In genomic region chr1:110879758-110880606, GRCh38 we compare ENCODE assay signal across 1 cellular context.
A peak's percentile ranks its signal among the peaks of the same experiment; 100 is the strongest.
TF ChIP-seq lines count a peak whose summit lies in the region.

No MANE protein-coding gene starts in this region.

TF ChIP-seq in K562, 482 proteins besides CTCF, POLR2A, EP300 and RAD21 (continued from another document and continues in another):
- TF ChIP-seq ZNF398 (CRISPR knock-in tag; IDR thresholded peaks at IDR 0.05) (no peak), RFX5 (IDR thresholded peaks at IDR 0.05; ENCODE audit: low read depth, low read length) (no peak), TOE1 (IDR thresholded peaks at IDR 0.05; ENCODE audit: borderline replicate concordance) (peak; percentile 59; the same call in 1 of the 2 replicates), TOE1 (CRISPR knock-in tag; IDR thresholded peaks at IDR 0.05; ENCODE audit: borderline replicate concordance, low read depth) (no peak), SNIP1 (IDR thresholded peaks at IDR 0.05; ENCODE audit: low read depth) (no peak; the same call in 1 of the 2 replicates), ZNF311 (CRISPR knock-in tag; IDR thresholded peaks at IDR 0.05) (peak; percentile 55), ILK (tag; IDR thresholded peaks at IDR 0.05; ENCODE audit: borderline replicate concordance, low read depth) (0 out of 2 replicates have a peak, but pooled peaks have one; percentile 42), YBX1 (IDR thresholded peaks at IDR 0.05) (no peak), EGR1 (conservative IDR thresholded peaks at IDR 0.05) (peak; percentile 60), ZFX (CRISPR knock-in tag; IDR thresholded peaks at IDR 0.05) (no peak), MAFF (IDR thresholded peaks at IDR 0.05; ENCODE audit: low read length) (peak; percentile 73), SRSF1 (IDR thresholded peaks at IDR 0.05; ENCODE audit: low read depth, low read length) (no peak), SLC30A9 (CRISPR knock-in tag; IDR thresholded peaks at IDR 0.05) (no peak), POLR2B (IDR thresholded peaks at IDR 0.05; ENCODE audit: low read depth, partially characterized antibody) (peak; percentile 78), ZNF668 (CRISPR knock-in tag; IDR thresholded peaks at IDR 0.05) (peak; percentile 73; the same call in 1 of the 2 replicates), MCM3 (IDR thresholded peaks at IDR 0.05) (no peak), THRB (CRISPR knock-in tag; conservative IDR thresholded peaks at IDR 0.05) (no peak), MTF1 (CRISPR knock-in tag; IDR thresholded peaks at IDR 0.05; ENCODE audit: borderline replicate concordance) (no peak), ZNF224 (CRISPR knock-in tag; IDR thresholded peaks at IDR 0.05) (no peak), ZNF140 (CRISPR knock-in tag; IDR thresholded peaks at IDR 0.05) (no peak), ILF3 (IDR thresholded peaks at IDR 0.05; ENCODE audit: borderline replicate concordance) (no peak), ZNF184 (CRISPR knock-in tag; IDR thresholded peaks at IDR 0.05) (no peak), U2AF1 (optimal IDR thresholded peaks at IDR 0.05; ENCODE audit: low read depth, low read length) (no peak), ZFP91 (CRISPR knock-in tag; IDR thresholded peaks at IDR 0.05) (no peak), CREM (IDR thresholded peaks at IDR 0.05; ENCODE audit: low read depth) (peak; percentile 65), ZC3H4 (CRISPR knock-in tag; IDR thresholded peaks at IDR 0.05; ENCODE audit: borderline replicate concordance) (no peak), ZNF699 (CRISPR knock-in tag; IDR thresholded peaks at IDR 0.05; ENCODE audit: insufficient replicate concordance) (no peak), CBX3 (IDR thresholded peaks at IDR 0.05; ENCODE audit: borderline replicate concordance in 1 of 2, low read length in 2 of 2) (peak in 1 of 2 experiments; percentile 84; a peak in 1 of 3 replicates), LCOR (CRISPR knock-in tag; IDR thresholded peaks at IDR 0.05) (peak; percentile 71), NR3C1 (CRISPR knock-in tag; IDR thresholded peaks at IDR 0.05) (no peak), ZNF695 (CRISPR knock-in tag; IDR thresholded peaks at IDR 0.05) (no peak), CAMTA2 (CRISPR knock-in tag; conservative IDR thresholded peaks at IDR 0.05) (no peak), ARHGAP35 (IDR thresholded peaks at IDR 0.05; ENCODE audit: partially characterized antibody) (no peak), TRIM24 (IDR thresholded peaks at IDR 0.05) (peak in 1 of 2 experiments; percentile 65; a peak in 2 of 4 replicates), NUFIP1 (IDR thresholded peaks at IDR 0.05; ENCODE audit: partially characterized antibody) (peak; percentile 52), MTA2 (IDR thresholded peaks at IDR 0.05; ENCODE audit: low read depth) (peak; percentile 37; the same call in 1 of the 2 replicates), ELF1 (tag; IDR thresholded peaks at IDR 0.05) (no peak; the same call in 1 of the 2 replicates), SNRNP70 (optimal IDR thresholded peaks at IDR 0.05; ENCODE audit: low read depth, low read length) (no peak)
- TF ChIP-seq, protein P1, sequence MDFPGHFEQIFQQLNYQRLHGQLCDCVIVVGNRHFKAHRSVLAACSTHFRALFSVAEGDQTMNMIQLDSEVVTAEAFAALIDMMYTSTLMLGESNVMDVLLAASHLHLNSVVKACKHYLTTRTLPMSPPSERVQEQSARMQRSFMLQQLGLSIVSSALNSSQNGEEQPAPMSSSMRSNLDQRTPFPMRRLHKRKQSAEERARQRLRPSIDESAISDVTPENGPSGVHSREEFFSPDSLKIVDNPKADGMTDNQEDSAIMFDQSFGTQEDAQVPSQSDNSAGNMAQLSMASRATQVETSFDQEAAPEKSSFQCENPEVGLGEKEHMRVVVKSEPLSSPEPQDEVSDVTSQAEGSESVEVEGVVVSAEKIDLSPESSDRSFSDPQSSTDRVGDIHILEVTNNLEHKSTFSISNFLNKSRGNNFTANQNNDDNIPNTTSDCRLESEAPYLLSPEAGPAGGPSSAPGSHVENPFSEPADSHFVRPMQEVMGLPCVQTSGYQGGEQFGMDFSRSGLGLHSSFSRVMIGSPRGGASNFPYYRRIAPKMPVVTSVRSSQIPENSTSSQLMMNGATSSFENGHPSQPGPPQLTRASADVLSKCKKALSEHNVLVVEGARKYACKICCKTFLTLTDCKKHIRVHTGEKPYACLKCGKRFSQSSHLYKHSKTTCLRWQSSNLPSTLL (IDR thresholded peaks at IDR 0.05), result peak; percentile 86
- TF ChIP-seq, protein P2, sequence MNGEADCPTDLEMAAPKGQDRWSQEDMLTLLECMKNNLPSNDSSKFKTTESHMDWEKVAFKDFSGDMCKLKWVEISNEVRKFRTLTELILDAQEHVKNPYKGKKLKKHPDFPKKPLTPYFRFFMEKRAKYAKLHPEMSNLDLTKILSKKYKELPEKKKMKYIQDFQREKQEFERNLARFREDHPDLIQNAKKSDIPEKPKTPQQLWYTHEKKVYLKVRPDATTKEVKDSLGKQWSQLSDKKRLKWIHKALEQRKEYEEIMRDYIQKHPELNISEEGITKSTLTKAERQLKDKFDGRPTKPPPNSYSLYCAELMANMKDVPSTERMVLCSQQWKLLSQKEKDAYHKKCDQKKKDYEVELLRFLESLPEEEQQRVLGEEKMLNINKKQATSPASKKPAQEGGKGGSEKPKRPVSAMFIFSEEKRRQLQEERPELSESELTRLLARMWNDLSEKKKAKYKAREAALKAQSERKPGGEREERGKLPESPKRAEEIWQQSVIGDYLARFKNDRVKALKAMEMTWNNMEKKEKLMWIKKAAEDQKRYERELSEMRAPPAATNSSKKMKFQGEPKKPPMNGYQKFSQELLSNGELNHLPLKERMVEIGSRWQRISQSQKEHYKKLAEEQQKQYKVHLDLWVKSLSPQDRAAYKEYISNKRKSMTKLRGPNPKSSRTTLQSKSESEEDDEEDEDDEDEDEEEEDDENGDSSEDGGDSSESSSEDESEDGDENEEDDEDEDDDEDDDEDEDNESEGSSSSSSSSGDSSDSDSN (IDR thresholded peaks at IDR 0.05; ENCODE audit: borderline replicate concordance in 1 of 2, low read depth in 2 of 2, low read length in 2 of 2), result no peak
- TF ChIP-seq, protein P3, sequence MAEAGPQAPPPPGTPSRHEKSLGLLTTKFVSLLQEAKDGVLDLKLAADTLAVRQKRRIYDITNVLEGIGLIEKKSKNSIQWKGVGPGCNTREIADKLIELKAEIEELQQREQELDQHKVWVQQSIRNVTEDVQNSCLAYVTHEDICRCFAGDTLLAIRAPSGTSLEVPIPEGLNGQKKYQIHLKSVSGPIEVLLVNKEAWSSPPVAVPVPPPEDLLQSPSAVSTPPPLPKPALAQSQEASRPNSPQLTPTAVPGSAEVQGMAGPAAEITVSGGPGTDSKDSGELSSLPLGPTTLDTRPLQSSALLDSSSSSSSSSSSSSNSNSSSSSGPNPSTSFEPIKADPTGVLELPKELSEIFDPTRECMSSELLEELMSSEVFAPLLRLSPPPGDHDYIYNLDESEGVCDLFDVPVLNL (CRISPR knock-in tag; IDR thresholded peaks at IDR 0.05; ENCODE audit: low read depth), result no peak
- TF ChIP-seq, protein P4, sequence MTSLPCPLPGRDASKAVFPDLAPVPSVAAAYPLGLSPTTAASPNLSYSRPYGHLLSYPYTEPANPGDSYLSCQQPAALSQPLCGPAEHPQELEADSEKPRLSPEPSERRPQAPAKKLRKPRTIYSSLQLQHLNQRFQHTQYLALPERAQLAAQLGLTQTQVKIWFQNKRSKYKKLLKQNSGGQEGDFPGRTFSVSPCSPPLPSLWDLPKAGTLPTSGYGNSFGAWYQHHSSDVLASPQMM (CRISPR knock-in tag; IDR thresholded peaks at IDR 0.05), result no peak
- TF ChIP-seq, protein P5, sequence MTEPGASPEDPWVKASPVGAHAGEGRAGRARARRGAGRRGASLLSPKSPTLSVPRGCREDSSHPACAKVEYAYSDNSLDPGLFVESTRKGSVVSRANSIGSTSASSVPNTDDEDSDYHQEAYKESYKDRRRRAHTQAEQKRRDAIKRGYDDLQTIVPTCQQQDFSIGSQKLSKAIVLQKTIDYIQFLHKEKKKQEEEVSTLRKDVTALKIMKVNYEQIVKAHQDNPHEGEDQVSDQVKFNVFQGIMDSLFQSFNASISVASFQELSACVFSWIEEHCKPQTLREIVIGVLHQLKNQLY (CRISPR knock-in tag; conservative IDR thresholded peaks at IDR 0.05), result no peak
- TF ChIP-seq, protein P6, sequence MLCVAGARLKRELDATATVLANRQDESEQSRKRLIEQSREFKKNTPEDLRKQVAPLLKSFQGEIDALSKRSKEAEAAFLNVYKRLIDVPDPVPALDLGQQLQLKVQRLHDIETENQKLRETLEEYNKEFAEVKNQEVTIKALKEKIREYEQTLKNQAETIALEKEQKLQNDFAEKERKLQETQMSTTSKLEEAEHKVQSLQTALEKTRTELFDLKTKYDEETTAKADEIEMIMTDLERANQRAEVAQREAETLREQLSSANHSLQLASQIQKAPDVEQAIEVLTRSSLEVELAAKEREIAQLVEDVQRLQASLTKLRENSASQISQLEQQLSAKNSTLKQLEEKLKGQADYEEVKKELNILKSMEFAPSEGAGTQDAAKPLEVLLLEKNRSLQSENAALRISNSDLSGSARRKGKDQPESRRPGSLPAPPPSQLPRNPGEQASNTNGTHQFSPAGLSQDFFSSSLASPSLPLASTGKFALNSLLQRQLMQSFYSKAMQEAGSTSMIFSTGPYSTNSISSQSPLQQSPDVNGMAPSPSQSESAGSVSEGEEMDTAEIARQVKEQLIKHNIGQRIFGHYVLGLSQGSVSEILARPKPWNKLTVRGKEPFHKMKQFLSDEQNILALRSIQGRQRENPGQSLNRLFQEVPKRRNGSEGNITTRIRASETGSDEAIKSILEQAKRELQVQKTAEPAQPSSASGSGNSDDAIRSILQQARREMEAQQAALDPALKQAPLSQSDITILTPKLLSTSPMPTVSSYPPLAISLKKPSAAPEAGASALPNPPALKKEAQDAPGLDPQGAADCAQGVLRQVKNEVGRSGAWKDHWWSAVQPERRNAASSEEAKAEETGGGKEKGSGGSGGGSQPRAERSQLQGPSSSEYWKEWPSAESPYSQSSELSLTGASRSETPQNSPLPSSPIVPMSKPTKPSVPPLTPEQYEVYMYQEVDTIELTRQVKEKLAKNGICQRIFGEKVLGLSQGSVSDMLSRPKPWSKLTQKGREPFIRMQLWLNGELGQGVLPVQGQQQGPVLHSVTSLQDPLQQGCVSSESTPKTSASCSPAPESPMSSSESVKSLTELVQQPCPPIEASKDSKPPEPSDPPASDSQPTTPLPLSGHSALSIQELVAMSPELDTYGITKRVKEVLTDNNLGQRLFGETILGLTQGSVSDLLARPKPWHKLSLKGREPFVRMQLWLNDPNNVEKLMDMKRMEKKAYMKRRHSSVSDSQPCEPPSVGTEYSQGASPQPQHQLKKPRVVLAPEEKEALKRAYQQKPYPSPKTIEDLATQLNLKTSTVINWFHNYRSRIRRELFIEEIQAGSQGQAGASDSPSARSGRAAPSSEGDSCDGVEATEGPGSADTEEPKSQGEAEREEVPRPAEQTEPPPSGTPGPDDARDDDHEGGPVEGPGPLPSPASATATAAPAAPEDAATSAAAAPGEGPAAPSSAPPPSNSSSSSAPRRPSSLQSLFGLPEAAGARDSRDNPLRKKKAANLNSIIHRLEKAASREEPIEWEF (CRISPR knock-in tag; IDR thresholded peaks at IDR 0.05), result peak; percentile 90
- TF ChIP-seq, protein P7, sequence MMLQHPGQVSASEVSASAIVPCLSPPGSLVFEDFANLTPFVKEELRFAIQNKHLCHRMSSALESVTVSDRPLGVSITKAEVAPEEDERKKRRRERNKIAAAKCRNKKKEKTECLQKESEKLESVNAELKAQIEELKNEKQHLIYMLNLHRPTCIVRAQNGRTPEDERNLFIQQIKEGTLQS (IDR thresholded peaks at IDR 0.05), result peak; percentile 99
- TF ChIP-seq, protein P7 (CRISPR knock-in tag; conservative IDR thresholded peaks at IDR 0.05), result peak; percentile 86; the same call in 1 of the 2 replicates
- TF ChIP-seq, protein P8, sequence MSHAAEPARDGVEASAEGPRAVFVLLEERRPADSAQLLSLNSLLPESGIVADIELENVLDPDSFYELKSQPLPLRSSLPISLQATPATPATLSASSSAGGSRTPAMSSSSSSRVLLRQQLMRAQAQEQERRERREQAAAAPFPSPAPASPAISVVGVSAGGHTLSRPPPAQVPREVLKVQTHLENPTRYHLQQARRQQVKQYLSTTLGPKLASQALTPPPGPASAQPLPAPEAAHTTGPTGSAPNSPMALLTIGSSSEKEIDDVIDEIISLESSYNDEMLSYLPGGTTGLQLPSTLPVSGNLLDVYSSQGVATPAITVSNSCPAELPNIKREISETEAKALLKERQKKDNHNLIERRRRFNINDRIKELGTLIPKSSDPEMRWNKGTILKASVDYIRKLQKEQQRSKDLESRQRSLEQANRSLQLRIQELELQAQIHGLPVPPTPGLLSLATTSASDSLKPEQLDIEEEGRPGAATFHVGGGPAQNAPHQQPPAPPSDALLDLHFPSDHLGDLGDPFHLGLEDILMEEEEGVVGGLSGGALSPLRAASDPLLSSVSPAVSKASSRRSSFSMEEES (CRISPR knock-in tag; IDR thresholded peaks at IDR 0.05), result no peak; the same call in 1 of the 2 replicates
